Comparison of ENCODE assay signal across 17 cellular contexts in genomic region chr2:76978064-76978463, GRCh38.
"Had no signal": no experiment of that assay in that cellular context is flagged by ENCODE, and none has a peak within 500 bp of the region (broad histone marks: within the 10 kb centered on the region; RNA-seq: fewer than 3 reads in every experiment).

No MANE protein-coding gene starts in this region.

- H3K27me3 ChIP-seq: body of pancreas, SJCRH30, thyroid gland had no signal

- H3K9me3 ChIP-seq: body of pancreas, SJCRH30, thyroid gland had no signal

- H3K27ac ChIP-seq: body of pancreas, SJCRH30, thyroid gland had no signal

- ATAC-seq: activated CD4-positive, alpha-beta T cell treated with anti-CD3 and anti-CD28 coated beads for 36 hours; body of pancreas; naive thymus-derived CD4-positive, alpha-beta T cell; WTC11 had no signal

- DNase-seq: activated CD4-positive, alpha-beta memory T cell treated with anti-CD3 and anti-CD28 coated beads for 36 hours; activated CD4-positive, alpha-beta T cell treated with anti-CD3 and anti-CD28 coated beads for 36 hours; amniotic stem cell; body of pancreas; caudate nucleus; glutamatergic neuron; naive thymus-derived CD4-positive, alpha-beta T cell; nucleus accumbens; posterior cingulate gyrus; SJCRH30; stimulated activated CD4-positive, alpha-beta T cell treated with anti-CD3 and anti-CD28 coated beads, Interleukin-12 subunit alpha, Interleukin-12 subunit beta, amount 100 ng/mL, for 4 hours; stimulated activated CD4-positive, alpha-beta T cell treated with anti-CD3 and anti-CD28 coated beads, Interleukin-1b, Interleukin-23, amount 100 ng/mL, for 48 hours; stimulated activated naive CD4-positive, alpha-beta T cell treated with Interleukin-2 at 50 U/mL for 16 hours; SW 1271; T-helper 2 cell; thyroid gland had no signal

- H3K4me1 ChIP-seq: body of pancreas, SJCRH30, thyroid gland had no signal

- H3K4me3 ChIP-seq: body of pancreas, SJCRH30, thyroid gland had no signal

- H3K36me3 ChIP-seq: SJCRH30, thyroid gland had no signal
